In genomic region chr4:2267841-2268240, GRCh38 we compare ENCODE assay signal across 30 cellular contexts.
"Had no signal": no experiment of that assay in that cellular context is flagged by ENCODE, and none has a peak within 500 bp of the region (broad histone marks: within the 10 kb centered on the region; RNA-seq: fewer than 3 reads in every experiment).

No MANE protein-coding gene starts in this region.

- DNase-seq: activated B cell treated with CpG ODN at 0.5 μM for 24 hours; activated CD4-positive, alpha-beta T cell treated with anti-CD3 and anti-CD28 coated beads for 48 hours; activated CD4-positive, alpha-beta T cell treated with anti-CD3 and anti-CD28 coated beads, Interleukin-2, amount 50 U/mL, for 1 hour; activated CD4-positive, alpha-beta T cell treated with anti-CD3 and anti-CD28 coated beads, Interleukin-2, amount 50 U/mL, for 48 hours; activated CD8-positive, alpha-beta memory T cell treated with anti-CD3 and anti-CD28 coated beads for 24 hours; activated CD8-positive, alpha-beta T cell treated with anti-CD3 and anti-CD28 coated beads for 36 hours; activated effector memory CD4-positive, alpha-beta T cell treated with Interleukin-2 at 50 U/mL for 16 hours; activated naive CD4-positive, alpha-beta T cell treated with anti-CD3 and anti-CD28 coated beads for 36 hours; activated naive CD8-positive, alpha-beta T cell treated with anti-CD3 and anti-CD28 coated beads for 36 hours; activated naive CD8-positive, alpha-beta T cell treated with anti-CD3 and anti-CD28 coated beads, Interleukin-2, amount 50 U/mL, for 24 hours; activated T-cell treated with anti-CD3 and anti-CD28 coated beads, Interleukin-2, amount 50 U/mL, for 4 hours; adrenal gland; amygdala; aorta; body of pancreas; dorsolateral prefrontal cortex; effector memory CD4-positive, alpha-beta T cell; endodermal cell; foreskin fibroblast; head of caudate nucleus; T-helper 1 cell; T-helper 17 cell; T1000; WERI-Rb-1 had no signal

- H3K27ac ChIP-seq: adrenal gland, body of pancreas, cardiac muscle cell, coronary artery, WERI-Rb-1 had no signal

- H3K27me3 ChIP-seq: adrenal gland, body of pancreas, cardiac muscle cell, dorsolateral prefrontal cortex had no signal

- H3K9me3 ChIP-seq: adrenal gland, body of pancreas had no signal

- FAIRE-seq: frontal cortex had no signal

- H3K4me3 ChIP-seq: adrenal gland, body of pancreas, cardiac muscle cell, coronary artery, dorsolateral prefrontal cortex had no signal

- ATAC-seq: activated CD4-positive, CD25-positive, alpha-beta regulatory T cell treated with anti-CD3 and anti-CD28 coated beads, Interleukin-2, amount 50 U/mL, for 24 hours; activated CD8-positive, alpha-beta T cell treated with anti-CD3 and anti-CD28 coated beads for 36 hours; activated naive CD8-positive, alpha-beta T cell treated with anti-CD3 and anti-CD28 coated beads, Interleukin-2, amount 50 U/mL, for 24 hours; activated T-cell treated with anti-CD3 and anti-CD28 coated beads, Interleukin-2, amount 50 U/mL, for 4 hours; activated T-helper 17 cell treated with anti-CD3 and anti-CD28 coated beads, Interleukin-2, amount 50 U/mL, for 72 hours; body of pancreas; esophagus mucosa; T-helper 17 cell had no signal

- H3K36me3 ChIP-seq: adrenal gland, cardiac muscle cell, WERI-Rb-1 had no signal
